In the genomic region with DNA sequence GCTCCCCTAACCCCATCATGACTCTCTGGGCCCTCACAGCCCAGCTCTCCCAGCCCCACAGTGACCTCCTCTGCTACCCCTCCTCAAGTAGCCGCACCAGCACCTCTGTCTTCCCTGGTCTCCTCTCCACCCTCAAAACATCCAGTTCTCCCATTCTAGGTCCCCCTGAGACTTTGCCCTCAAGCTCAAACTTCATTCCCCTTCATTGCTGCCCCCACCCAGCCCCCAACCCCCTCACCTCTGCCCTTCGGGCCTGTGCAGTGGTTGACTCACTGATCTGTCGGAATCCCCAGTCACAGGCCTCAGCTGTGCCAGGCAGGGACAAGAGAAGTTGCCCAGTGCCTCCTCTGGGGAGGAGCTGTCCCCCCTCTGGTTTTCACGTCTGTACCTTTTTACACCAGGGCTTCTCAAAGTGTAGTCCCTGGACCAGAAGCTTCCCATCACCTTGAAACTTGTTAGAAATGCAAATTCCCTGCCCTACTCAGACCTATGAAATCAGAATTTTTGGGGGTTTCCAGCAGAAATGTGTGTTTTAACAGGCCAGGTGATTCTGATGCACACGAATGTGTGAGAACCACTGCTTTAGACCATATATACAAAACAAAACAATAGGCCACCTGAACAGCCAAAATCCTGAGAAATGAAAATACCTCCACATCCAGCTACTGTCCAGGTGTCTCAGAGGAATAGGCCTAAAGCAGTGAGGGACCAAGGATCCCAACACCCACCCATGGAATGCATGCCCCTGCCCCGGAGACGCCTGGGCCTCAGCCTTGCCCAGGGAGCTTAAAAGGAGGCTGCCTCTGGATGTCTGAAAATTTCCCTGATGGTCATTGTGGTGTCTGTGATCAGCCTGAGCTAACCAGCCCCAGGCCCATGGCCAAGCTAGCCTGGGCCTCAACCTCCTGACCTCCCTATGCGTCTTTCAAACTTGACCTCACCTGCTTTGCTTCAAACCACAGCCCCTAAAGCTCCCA, we compare ENCODE assay signal across 8 cellular contexts. TPM values are rescaled to one million over a fixed set of nuclear protein-coding genes. Genes with fewer than 3 reads are reported as not detected.
DNase-seq lines count a peak whose midpoint lies in the region; ATAC-seq, FAIRE-seq and TF ChIP-seq lines count a peak whose summit lies in the region.

No MANE protein-coding gene starts in this region.

- H3K4me3 ChIP-seq in SJSA1: peak overlapping the region; percentile 57
- H3K4me3 ChIP-seq in fibroblast of villous mesenchyme (ENCODE audit: low read depth, low read length): peak overlapping the region; percentile 90
- peak overlapping the region; percentile 54 to 66 (median 58) for H3K4me3 ChIP-seq in skeletal muscle tissue (ENCODE audit: low read length in 3 of 3)

- peaks cover 14% of the 10 kb centered on the region for H3K4me1 ChIP-seq in SJSA1 (replicated peaks)
- peaks cover 6 to 19% (median 17%) of the 10 kb centered on the region in 3 donors for H3K4me1 ChIP-seq in skeletal muscle tissue (ENCODE audit: control insufficient read depth in 3 of 3, insufficient read depth in 3 of 3, low read length in 3 of 3)

- no peak overlapping the region for H3K9ac ChIP-seq in skeletal muscle tissue (ENCODE audit: low read depth in 1 of 3, low read length in 3 of 3)

- no peak for TF ChIP-seq CTCF in fibroblast of villous mesenchyme (IDR thresholded peaks at IDR 0.05; ENCODE audit: insufficient read depth, low read depth, low read length)

- H3K36me3 ChIP-seq in SJSA1 (no peaks in the 10 kb centered on the region), skeletal muscle tissue (ENCODE audit: control insufficient read depth in 3 of 3, insufficient read depth in 3 of 3, low read length in 3 of 3) (no peaks in the 10 kb centered on the region)

- TF ChIP-seq POLR2A in GM12891 (IDR thresholded peaks at IDR 0.05; ENCODE audit: low read depth, low read length): no peak

- no peak overlapping the region for H3K27ac ChIP-seq in SJSA1
- H3K27ac ChIP-seq in skeletal muscle tissue (ENCODE audit: low read depth, low read length): no peak overlapping the region

- DNase-seq in GM12891 (ENCODE audit: insufficient read length, low spot score) (no peak), SJSA1 (ENCODE audit: low read depth in 1 of 2, low spot score in 2 of 2) (no peak), fibroblast of villous mesenchyme (ENCODE audit: low read depth) (no peak), SW 1271 (lab: John Stamatoyannopoulos, UW) (no peak)
- DNase-seq in activated CD4-positive, alpha-beta T cell treated with anti-CD3 and anti-CD28 coated beads, Interleukin-2, amount 50 U/mL, for 4 hours: no peak

- no peaks in the 10 kb centered on the region for H3K9me3 ChIP-seq in SJSA1 (replicated peaks)
- H3K9me3 ChIP-seq in skeletal muscle tissue (ENCODE audit: control insufficient read depth in 3 of 3, low read length in 3 of 3): no peaks in the 10 kb centered on the region

- peak; percentile 58 for FAIRE-seq in GM12891 (lab: Jason Lieb, UNC)

- H3K27me3 ChIP-seq in SJSA1 (replicated peaks) (no peaks in the 10 kb centered on the region), skeletal muscle tissue (ENCODE audit: control insufficient read depth in 3 of 3, insufficient read depth in 3 of 3, low read length in 3 of 3) (no peaks in the 10 kb centered on the region)

- no peak for ATAC-seq in HG03521 (IDR thresholded peaks at IDR 0.05; ENCODE audit: unreplicated experiment)
- ATAC-seq in GM18909 (IDR thresholded peaks at IDR 0.05; ENCODE audit: poor library complexity, unreplicated experiment): no peak

TF ChIP-seq in GM12891, 5 proteins besides CTCF, POLR2A, EP300 and RAD21:
- no peak for TF ChIP-seq SPI1 (IDR thresholded peaks at IDR 0.05; ENCODE audit: low read depth, low read length)

RNA-seq across cellular contexts. Expression of gene DOK4, which starts 0.9 kb away (rescaled TPM):
- polyA plus RNA-seq in GM12891 (2012; ENCODE audit: low read depth, missing spikeins): 7.8 TPM
- 5.6 and 5.7 TPM in 2 replicates for total RNA-seq in SJSA1 (2014; rRNA removed; shearing (Covaris generic))
- total RNA-seq in fibroblast of villous mesenchyme (34.5 and 40.2 TPM in 2 replicates), skeletal muscle tissue (6.8 TPM)

RNA-seq across cellular contexts. Expression of gene POLR2C, which starts 24.7 kb away (rescaled TPM):
- polyA plus RNA-seq in GM12891 (2012; ENCODE audit: low read depth, missing spikeins): 51.6 TPM
- total RNA-seq in SJSA1 (2014; rRNA removed; shearing (Covaris generic)): 129 and 200 TPM in 2 replicates
- 118 and 128 TPM in 2 replicates for total RNA-seq in fibroblast of villous mesenchyme
- 62.6 TPM for total RNA-seq in skeletal muscle tissue

RNA-seq across cellular contexts. Expression of gene COQ9, which starts 39.9 kb away (rescaled TPM):
- 39.0 TPM for polyA plus RNA-seq in GM12891 (2012; ENCODE audit: low read depth, missing spikeins)
- total RNA-seq in SJSA1 (2014; rRNA removed; shearing (Covaris generic)): 34.6 and 41.5 TPM in 2 replicates
- 31.2 and 44.5 TPM in 2 replicates for total RNA-seq in fibroblast of villous mesenchyme
- 32.9 TPM for total RNA-seq in skeletal muscle tissue

RNA-seq across cellular contexts. Expression of gene CIAPIN1, which starts 40.0 kb away (rescaled TPM):
- polyA plus RNA-seq in GM12891 (2012; ENCODE audit: low read depth, missing spikeins): 31.8 TPM
- 77.5 and 78.7 TPM in 2 replicates for total RNA-seq in SJSA1 (2014; rRNA removed; shearing (Covaris generic))
- total RNA-seq in fibroblast of villous mesenchyme (58.6 and 62.6 TPM in 2 replicates), skeletal muscle tissue (56.9 TPM)

RNA-seq across cellular contexts. Expression of gene CCDC102A, which starts 49.2 kb away (rescaled TPM):
- 7.6 TPM for polyA plus RNA-seq in GM12891 (2012; ENCODE audit: low read depth, missing spikeins)
- total RNA-seq in SJSA1 (2014; rRNA removed; shearing (Covaris generic)): 13.4 and 24.5 TPM in 2 replicates
- total RNA-seq in fibroblast of villous mesenchyme (11.6 and 15.1 TPM in 2 replicates), skeletal muscle tissue (7.8 TPM)
